In the genomic region with DNA sequence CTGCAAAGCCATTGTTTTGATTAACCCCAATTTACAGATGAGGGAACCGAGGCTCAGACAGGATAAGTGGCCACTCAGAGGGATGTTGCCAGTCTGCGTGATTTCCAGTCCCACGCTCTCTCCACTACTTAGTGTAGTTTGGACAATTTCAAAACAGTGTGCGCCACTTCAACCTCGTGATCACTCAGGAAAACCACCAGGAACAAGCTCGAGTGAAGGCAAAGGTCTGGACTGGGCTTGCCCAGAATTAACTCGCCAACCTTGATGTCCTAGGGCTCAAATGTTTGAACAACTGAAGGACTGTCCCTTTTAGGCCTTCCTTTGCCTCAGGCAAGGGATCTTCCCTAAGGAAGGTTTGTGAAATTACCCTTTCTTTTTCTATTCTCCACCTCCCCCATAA, we compare ENCODE assay signal across 21 cellular contexts.
DNase-seq lines count a peak whose midpoint lies in the region; ATAC-seq and TF ChIP-seq lines count a peak whose summit lies in the region.
"Had no signal": no experiment of that assay in that cellular context is flagged by ENCODE, and none has a peak within 500 bp of the region (broad histone marks: within the 10 kb centered on the region; RNA-seq: fewer than 3 reads in every experiment).

No MANE protein-coding gene starts in this region.

- H3K27ac Mint-ChIP-seq in nephron progenitor cell (peak overlapping the region; percentile 47), type B pancreatic cell (no peak overlapping the region)
- H3K27ac Mint-ChIP-seq: CD8-positive, alpha-beta T cell had no signal

- peaks cover 3% of the 10 kb centered on the region for H3K27me3 Mint-ChIP-seq in nephron progenitor cell (ENCODE audit: low read depth, poor library complexity)
- no peaks in the 10 kb centered on the region for H3K27me3 Mint-ChIP-seq in type B pancreatic cell

- H3K4me3 ChIP-seq in body of pancreas: no peak overlapping the region

- H3K9me3 ChIP-seq in body of pancreas: no peaks in the 10 kb centered on the region

- intact Hi-C loops in body of pancreas (cut with DNase I): no loop called here

- WGBS in body of pancreas, 2 donors: 81 to 86% methylated on average over 7 of the region's 7 CpGs

- peak overlapping the region in 3 of 4 donors; percentile 0 to 67 (median 62) for H3K27ac ChIP-seq in body of pancreas

- H3K4me3 Mint-ChIP-seq in nephron progenitor cell (no peak overlapping the region), type B pancreatic cell (peak overlapping the region; percentile 35)
- H3K4me3 Mint-ChIP-seq: CD8-positive, alpha-beta T cell had no signal

- no peaks in the 10 kb centered on the region for H3K36me3 ChIP-seq in body of pancreas (replicated peaks in 1 of 2; ENCODE audit: insufficient read depth in 1 of 2, low read depth in 2 of 2)

- H3K36me3 Mint-ChIP-seq in nephron progenitor cell (ENCODE audit: low read depth) (peaks cover 12% of the 10 kb centered on the region), type B pancreatic cell (no peaks in the 10 kb centered on the region)
- H3K36me3 Mint-ChIP-seq: CD8-positive, alpha-beta T cell had no signal

- no peaks in the 10 kb centered on the region for H3K9me3 Mint-ChIP-seq in nephron progenitor cell
- no peaks in the 10 kb centered on the region for H3K9me3 Mint-ChIP-seq in type B pancreatic cell
- H3K9me3 Mint-ChIP-seq: CD8-positive, alpha-beta T cell had no signal

- no peak for TF ChIP-seq POLR2A in body of pancreas (IDR thresholded peaks at IDR 0.05)

- H3K4me1 Mint-ChIP-seq in nephron progenitor cell (peaks cover 80% of the 10 kb centered on the region), type B pancreatic cell (ENCODE audit: unreplicated experiment) (peaks cover 44% of the 10 kb centered on the region)

- H3K4me1 ChIP-seq in body of pancreas: peaks cover 33% of the 10 kb centered on the region

- DNase-seq in body of pancreas (no peak), left lobe of liver (ENCODE audit: low spot score) (peak; percentile 80), nephron progenitor cell (no peak), type B pancreatic cell (ENCODE audit: extremely low spot score, unreplicated experiment) (no peak), NCI-H2227 treated with DMSO at 0.1 percent for 48 hours (lab: John Stamatoyannopoulos, UW) (no peak), NCI-H146 (lab: John Stamatoyannopoulos, UW) (no peak)
- DNase-seq in activated T-cell treated with anti-CD3 and anti-CD28 coated beads, Interleukin-2, amount 50 U/mL, for 1 hour: no peak
- DNase-seq: C1 segment of cervical spinal cord; CD8-positive, alpha-beta T cell; DMS79 treated with DMSO at 0.1 percent for 48 hours; GF-D8; HCEC 1CT; IMR-90; KG1; MM.1S; NCI-H1694; NCI-H2029 treated with DMSO at 0.1 percent for 48 hours; NCI-H510A; NCI-H69; Right ventricle myocardium superior; RPMI8226 had no signal

- ATAC-seq in body of pancreas (no peak), left lobe of liver (peak; percentile 58)
- ATAC-seq: CD8-positive, alpha-beta T cell had no signal

- TF ChIP-seq CTCF in body of pancreas (IDR thresholded peaks at IDR 0.05) (no peak), nephron progenitor cell (IDR thresholded peaks at IDR 0.05) (no peak), type B pancreatic cell (conservative IDR thresholded peaks at IDR 0.05) (no peak)

- no peaks in the 10 kb centered on the region for H3K27me3 ChIP-seq in body of pancreas
